ENCODE assay signal across 10 cellular contexts in genomic region chr3:4508048-4508981, GRCh38. TPM values are rescaled to one million over a fixed set of nuclear protein-coding genes. Genes with fewer than 3 reads are reported as not detected.
DNase-seq lines count a peak whose midpoint lies in the region; ATAC-seq and TF ChIP-seq lines count a peak whose summit lies in the region.
"Had no signal": no experiment of that assay in that cellular context is flagged by ENCODE, and none has a peak within 500 bp of the region (broad histone marks: within the 10 kb centered on the region; RNA-seq: fewer than 3 reads in every experiment).

No MANE protein-coding gene starts in this region.

- H3K9me3 ChIP-seq in iPS-20b (ENCODE audit: insufficient read depth, low read depth, low read length) = no peaks in the 10 kb centered on the region
- H3K9me3 ChIP-seq: MG63 had no signal

- H3K4me1 Mint-ChIP-seq in activated CD4-positive, alpha-beta T cell treated with anti-CD3 and anti-CD28 coated beads, Interleukin-2, amount 10 ng/mL, durations not matched to agents 24 days and 14 days = peaks cover 47% of the 10 kb centered on the region

- no peak overlapping the region for H3K27ac Mint-ChIP-seq in activated CD4-positive, alpha-beta T cell treated with anti-CD3 and anti-CD28 coated beads, Interleukin-2, amount 10 ng/mL, durations not matched to agents 24 days and 14 days

- H3K27me3 ChIP-seq in iPS-20b (ENCODE audit: insufficient read depth, low read length) = no peaks in the 10 kb centered on the region
- H3K27me3 ChIP-seq: MG63 had no signal

- ATAC-seq in GM18505 (IDR thresholded peaks at IDR 0.05; ENCODE audit: unreplicated experiment) = peak; percentile 63
- ATAC-seq in GM21447 (IDR thresholded peaks at IDR 0.05; ENCODE audit: unreplicated experiment) = peak; percentile 67
- peak; percentile 68 for ATAC-seq in HG03175 (IDR thresholded peaks at IDR 0.05; ENCODE audit: unreplicated experiment)
- ATAC-seq in omental fat pad (ENCODE audit: low FRiP score) = no peak

- H3K9ac ChIP-seq in iPS-20b (ENCODE audit: low read depth, low read length) = no peak overlapping the region

- H3K27ac ChIP-seq in iPS-20b (ENCODE audit: low read length) = no peak overlapping the region

- no peaks in the 10 kb centered on the region for H3K9me3 Mint-ChIP-seq in activated CD4-positive, alpha-beta T cell treated with anti-CD3 and anti-CD28 coated beads, Interleukin-2, amount 10 ng/mL, durations not matched to agents 24 days and 14 days
- H3K9me3 Mint-ChIP-seq: neural crest cell had no signal

- no peak overlapping the region for H3K4me3 Mint-ChIP-seq in activated CD4-positive, alpha-beta T cell treated with anti-CD3 and anti-CD28 coated beads, Interleukin-2, amount 10 ng/mL, durations not matched to agents 24 days and 14 days
- H3K4me3 Mint-ChIP-seq: neural crest cell had no signal

- DNase-seq in EL = no peak
- DNase-seq in DMS79 (lab: John Stamatoyannopoulos, UW) = no peak
- DNase-seq in activated CD4-positive, alpha-beta T cell treated with anti-CD3 and anti-CD28 coated beads, Interleukin-2, amount 10 ng/mL, durations not matched to agents 24 days and 14 days = no peak
- no peak for DNase-seq in omental fat pad (ENCODE audit: low spot score)
- DNase-seq: MG63 had no signal

- H3K36me3 ChIP-seq in iPS-20b (ENCODE audit: insufficient read depth, low read depth, low read length) = no peaks in the 10 kb centered on the region
- H3K36me3 ChIP-seq: MG63 had no signal

- H3K36me3 Mint-ChIP-seq in activated CD4-positive, alpha-beta T cell treated with anti-CD3 and anti-CD28 coated beads, Interleukin-2, amount 10 ng/mL, durations not matched to agents 24 days and 14 days (ENCODE audit: low read depth) = peaks cover 37% of the 10 kb centered on the region

- intact Hi-C loops in activated CD4-positive, alpha-beta T cell treated with anti-CD3 and anti-CD28 coated beads, Interleukin-2, amount 10 ng/mL, durations not matched to agents 24 days and 14 days (cut with micrococcal nuclease) = no loop called here

- no peaks in the 10 kb centered on the region for H3K27me3 Mint-ChIP-seq in activated CD4-positive, alpha-beta T cell treated with anti-CD3 and anti-CD28 coated beads, Interleukin-2, amount 10 ng/mL, durations not matched to agents 24 days and 14 days

- no peak for TF ChIP-seq POLR2A in GM18505 (IDR thresholded peaks at IDR 0.05; ENCODE audit: borderline replicate concordance, extremely low read depth, insufficient read depth, insufficient read length)

- TF ChIP-seq CTCF in omental fat pad (IDR thresholded peaks at IDR 0.05) = no peak

- 0 out of 2 replicates have a peak overlapping the region, but pooled peaks have one; percentile 7 for H3K4me3 ChIP-seq in iPS-20b (ENCODE audit: low read length)
- H3K4me3 ChIP-seq: MG63 had no signal

- H3K4me1 ChIP-seq in iPS-20b (ENCODE audit: insufficient read depth, low read length) = peaks cover 11% of the 10 kb centered on the region; the same call in 1 of the 2 replicates

RNA-seq across cellular contexts. Expression of gene ITPR1, which starts 15.2 kb away (rescaled TPM):
- total RNA-seq in activated CD4-positive, alpha-beta T cell treated with anti-CD3 and anti-CD28 coated beads, Interleukin-2, amount 10 ng/mL, durations not matched to agents 24 days and 14 days = 84.5 and 85.2 TPM in 2 replicates
- total RNA-seq in omental fat pad = 10 to 100 TPM; 38.3 to 58.5 (median 41.3) TPM

RNA-seq across cellular contexts. Expression of gene SUMF1, which starts 41.2 kb away (rescaled TPM):
- total RNA-seq in activated CD4-positive, alpha-beta T cell treated with anti-CD3 and anti-CD28 coated beads, Interleukin-2, amount 10 ng/mL, durations not matched to agents 24 days and 14 days = 6.7 and 7.4 TPM in 2 replicates
- total RNA-seq in omental fat pad = 10 to 100 TPM; 44.9 to 61.1 (median 53.8) TPM
